ENCODE assay signal across 1 cellular context in the genomic region with DNA sequence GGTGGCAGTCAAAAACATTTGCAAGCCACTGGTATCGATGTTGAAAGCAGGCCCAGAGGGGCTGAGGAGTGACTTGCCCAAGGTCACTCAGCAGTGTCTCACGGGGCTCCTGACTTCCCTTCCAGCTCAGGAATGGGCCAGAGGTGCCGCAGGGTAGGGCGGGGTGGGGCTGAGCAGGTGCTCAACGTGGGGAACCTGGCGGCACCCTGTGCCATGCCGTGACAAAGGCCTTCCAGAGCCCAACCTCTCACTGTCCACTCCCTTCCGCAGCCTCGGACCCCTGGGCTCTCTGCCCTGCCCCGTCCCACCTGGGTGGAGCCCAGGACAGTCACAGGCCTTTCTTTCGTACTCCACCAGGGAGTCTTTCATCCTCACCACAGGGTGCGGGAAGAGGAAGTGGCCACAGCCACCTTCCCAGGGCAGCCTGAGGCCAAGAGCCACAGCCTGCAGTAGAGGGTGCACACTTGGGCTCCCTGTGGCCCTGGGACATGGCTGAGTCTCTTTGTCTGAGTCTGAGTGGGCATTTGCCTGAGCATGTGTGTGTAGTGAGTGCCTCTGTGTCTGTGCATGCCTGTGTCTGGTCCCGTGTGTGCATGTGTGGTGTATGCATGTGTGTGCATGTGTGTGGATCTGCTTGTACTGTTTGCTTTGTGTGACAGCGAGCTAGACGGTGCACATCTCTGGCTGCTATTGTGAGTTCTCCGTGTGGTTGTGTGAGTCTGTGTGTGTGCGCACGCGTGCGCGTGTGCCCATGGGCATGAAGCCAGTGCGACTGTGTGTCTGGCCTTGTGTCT.
TF ChIP-seq lines count a peak whose summit lies in the region.

No MANE protein-coding gene starts in this region.

TF ChIP-seq in H1, 55 proteins besides CTCF, POLR2A, EP300 and RAD21:
- TF ChIP-seq CHD1 (IDR thresholded peaks at IDR 0.05; ENCODE audit: low read depth, low read length) = no peak
- no peak for TF ChIP-seq YY1 (IDR thresholded peaks at IDR 0.05; ENCODE audit: low read depth, low read length)
- TF ChIP-seq, protein P1, sequence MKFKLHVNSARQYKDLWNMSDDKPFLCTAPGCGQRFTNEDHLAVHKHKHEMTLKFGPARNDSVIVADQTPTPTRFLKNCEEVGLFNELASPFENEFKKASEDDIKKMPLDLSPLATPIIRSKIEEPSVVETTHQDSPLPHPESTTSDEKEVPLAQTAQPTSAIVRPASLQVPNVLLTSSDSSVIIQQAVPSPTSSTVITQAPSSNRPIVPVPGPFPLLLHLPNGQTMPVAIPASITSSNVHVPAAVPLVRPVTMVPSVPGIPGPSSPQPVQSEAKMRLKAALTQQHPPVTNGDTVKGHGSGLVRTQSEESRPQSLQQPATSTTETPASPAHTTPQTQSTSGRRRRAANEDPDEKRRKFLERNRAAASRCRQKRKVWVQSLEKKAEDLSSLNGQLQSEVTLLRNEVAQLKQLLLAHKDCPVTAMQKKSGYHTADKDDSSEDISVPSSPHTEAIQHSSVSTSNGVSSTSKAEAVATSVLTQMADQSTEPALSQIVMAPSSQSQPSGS (IDR thresholded peaks at IDR 0.05; ENCODE audit: low read length) = no peak
- TF ChIP-seq RNF2 (IDR thresholded peaks at IDR 0.05; ENCODE audit: borderline replicate concordance, low read depth, low read length, missing control alignments, poor library complexity, severe bottlenecking) = no peak
- TF ChIP-seq SUZ12 (IDR thresholded peaks at IDR 0.05; ENCODE audit: low read length) = no peak
- no peak for TF ChIP-seq CTBP2 (IDR thresholded peaks at IDR 0.05; ENCODE audit: borderline replicate concordance, insufficient read depth, insufficient read length, low read length)
- no peak for TF ChIP-seq SAP30 (IDR thresholded peaks at IDR 0.05; ENCODE audit: insufficient read depth, insufficient replicate concordance, low read length)
- TF ChIP-seq CEBPB (IDR thresholded peaks at IDR 0.05; ENCODE audit: low read depth, low read length) = no peak
- TF ChIP-seq POU5F1 (IDR thresholded peaks at IDR 0.05; ENCODE audit: low read depth, low read length) = no peak
- TF ChIP-seq EZH2 (IDR thresholded peaks at IDR 0.05; ENCODE audit: low read depth, low read length, severe bottlenecking) = no peak
- TF ChIP-seq, protein P2, sequence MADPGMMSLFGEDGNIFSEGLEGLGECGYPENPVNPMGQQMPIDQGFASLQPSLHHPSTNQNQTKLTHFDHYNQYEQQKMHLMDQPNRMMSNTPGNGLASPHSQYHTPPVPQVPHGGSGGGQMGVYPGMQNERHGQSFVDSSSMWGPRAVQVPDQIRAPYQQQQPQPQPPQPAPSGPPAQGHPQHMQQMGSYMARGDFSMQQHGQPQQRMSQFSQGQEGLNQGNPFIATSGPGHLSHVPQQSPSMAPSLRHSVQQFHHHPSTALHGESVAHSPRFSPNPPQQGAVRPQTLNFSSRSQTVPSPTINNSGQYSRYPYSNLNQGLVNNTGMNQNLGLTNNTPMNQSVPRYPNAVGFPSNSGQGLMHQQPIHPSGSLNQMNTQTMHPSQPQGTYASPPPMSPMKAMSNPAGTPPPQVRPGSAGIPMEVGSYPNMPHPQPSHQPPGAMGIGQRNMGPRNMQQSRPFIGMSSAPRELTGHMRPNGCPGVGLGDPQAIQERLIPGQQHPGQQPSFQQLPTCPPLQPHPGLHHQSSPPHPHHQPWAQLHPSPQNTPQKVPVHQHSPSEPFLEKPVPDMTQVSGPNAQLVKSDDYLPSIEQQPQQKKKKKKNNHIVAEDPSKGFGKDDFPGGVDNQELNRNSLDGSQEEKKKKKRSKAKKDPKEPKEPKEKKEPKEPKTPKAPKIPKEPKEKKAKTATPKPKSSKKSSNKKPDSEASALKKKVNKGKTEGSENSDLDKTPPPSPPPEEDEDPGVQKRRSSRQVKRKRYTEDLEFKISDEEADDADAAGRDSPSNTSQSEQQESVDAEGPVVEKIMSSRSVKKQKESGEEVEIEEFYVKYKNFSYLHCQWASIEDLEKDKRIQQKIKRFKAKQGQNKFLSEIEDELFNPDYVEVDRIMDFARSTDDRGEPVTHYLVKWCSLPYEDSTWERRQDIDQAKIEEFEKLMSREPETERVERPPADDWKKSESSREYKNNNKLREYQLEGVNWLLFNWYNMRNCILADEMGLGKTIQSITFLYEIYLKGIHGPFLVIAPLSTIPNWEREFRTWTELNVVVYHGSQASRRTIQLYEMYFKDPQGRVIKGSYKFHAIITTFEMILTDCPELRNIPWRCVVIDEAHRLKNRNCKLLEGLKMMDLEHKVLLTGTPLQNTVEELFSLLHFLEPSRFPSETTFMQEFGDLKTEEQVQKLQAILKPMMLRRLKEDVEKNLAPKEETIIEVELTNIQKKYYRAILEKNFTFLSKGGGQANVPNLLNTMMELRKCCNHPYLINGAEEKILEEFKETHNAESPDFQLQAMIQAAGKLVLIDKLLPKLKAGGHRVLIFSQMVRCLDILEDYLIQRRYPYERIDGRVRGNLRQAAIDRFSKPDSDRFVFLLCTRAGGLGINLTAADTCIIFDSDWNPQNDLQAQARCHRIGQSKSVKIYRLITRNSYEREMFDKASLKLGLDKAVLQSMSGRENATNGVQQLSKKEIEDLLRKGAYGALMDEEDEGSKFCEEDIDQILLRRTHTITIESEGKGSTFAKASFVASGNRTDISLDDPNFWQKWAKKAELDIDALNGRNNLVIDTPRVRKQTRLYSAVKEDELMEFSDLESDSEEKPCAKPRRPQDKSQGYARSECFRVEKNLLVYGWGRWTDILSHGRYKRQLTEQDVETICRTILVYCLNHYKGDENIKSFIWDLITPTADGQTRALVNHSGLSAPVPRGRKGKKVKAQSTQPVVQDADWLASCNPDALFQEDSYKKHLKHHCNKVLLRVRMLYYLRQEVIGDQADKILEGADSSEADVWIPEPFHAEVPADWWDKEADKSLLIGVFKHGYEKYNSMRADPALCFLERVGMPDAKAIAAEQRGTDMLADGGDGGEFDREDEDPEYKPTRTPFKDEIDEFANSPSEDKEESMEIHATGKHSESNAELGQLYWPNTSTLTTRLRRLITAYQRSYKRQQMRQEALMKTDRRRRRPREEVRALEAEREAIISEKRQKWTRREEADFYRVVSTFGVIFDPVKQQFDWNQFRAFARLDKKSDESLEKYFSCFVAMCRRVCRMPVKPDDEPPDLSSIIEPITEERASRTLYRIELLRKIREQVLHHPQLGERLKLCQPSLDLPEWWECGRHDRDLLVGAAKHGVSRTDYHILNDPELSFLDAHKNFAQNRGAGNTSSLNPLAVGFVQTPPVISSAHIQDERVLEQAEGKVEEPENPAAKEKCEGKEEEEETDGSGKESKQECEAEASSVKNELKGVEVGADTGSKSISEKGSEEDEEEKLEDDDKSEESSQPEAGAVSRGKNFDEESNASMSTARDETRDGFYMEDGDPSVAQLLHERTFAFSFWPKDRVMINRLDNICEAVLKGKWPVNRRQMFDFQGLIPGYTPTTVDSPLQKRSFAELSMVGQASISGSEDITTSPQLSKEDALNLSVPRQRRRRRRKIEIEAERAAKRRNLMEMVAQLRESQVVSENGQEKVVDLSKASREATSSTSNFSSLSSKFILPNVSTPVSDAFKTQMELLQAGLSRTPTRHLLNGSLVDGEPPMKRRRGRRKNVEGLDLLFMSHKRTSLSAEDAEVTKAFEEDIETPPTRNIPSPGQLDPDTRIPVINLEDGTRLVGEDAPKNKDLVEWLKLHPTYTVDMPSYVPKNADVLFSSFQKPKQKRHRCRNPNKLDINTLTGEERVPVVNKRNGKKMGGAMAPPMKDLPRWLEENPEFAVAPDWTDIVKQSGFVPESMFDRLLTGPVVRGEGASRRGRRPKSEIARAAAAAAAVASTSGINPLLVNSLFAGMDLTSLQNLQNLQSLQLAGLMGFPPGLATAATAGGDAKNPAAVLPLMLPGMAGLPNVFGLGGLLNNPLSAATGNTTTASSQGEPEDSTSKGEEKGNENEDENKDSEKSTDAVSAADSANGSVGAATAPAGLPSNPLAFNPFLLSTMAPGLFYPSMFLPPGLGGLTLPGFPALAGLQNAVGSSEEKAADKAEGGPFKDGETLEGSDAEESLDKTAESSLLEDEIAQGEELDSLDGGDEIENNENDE (IDR thresholded peaks at IDR 0.05; ENCODE audit: insufficient replicate concordance, low read length) = no peak
- no peak for TF ChIP-seq POLR2AphosphoS5 (IDR thresholded peaks at IDR 0.05; ENCODE audit: low read depth, low read length)
